In genomic region chr15:85542488-85542887, GRCh38 we compare ENCODE assay signal across 13 cellular contexts.
DNase-seq lines count a peak whose midpoint lies in the region; ATAC-seq, FAIRE-seq and TF ChIP-seq lines count a peak whose summit lies in the region.
"Had no signal": no experiment of that assay in that cellular context is flagged by ENCODE, and none has a peak within 500 bp of the region (broad histone marks: within the 10 kb centered on the region; RNA-seq: fewer than 3 reads in every experiment).

No MANE protein-coding gene starts in this region.

- no peak for ATAC-seq in activated naive CD8-positive, alpha-beta T cell treated with anti-CD3 and anti-CD28 coated beads, Interleukin-2, amount 50 U/mL, for 24 hours
- ATAC-seq in naive thymus-derived CD8-positive, alpha-beta T cell: no peak
- ATAC-seq in GM21367 (IDR thresholded peaks at IDR 0.05; ENCODE audit: unreplicated experiment) (no peak), GM19023 (IDR thresholded peaks at IDR 0.05; ENCODE audit: unreplicated experiment) (no peak), foreskin keratinocyte (no peak)
- ATAC-seq: HCT116, right lobe of liver had no signal

- no peaks in the 10 kb centered on the region for H4K20me1 ChIP-seq in BLaER1 treated with 17β-estradiol and CSF1 and Interleukin-3, amounts not matched to agents 10 nM and 100 nM

- H3K36me3 Mint-ChIP-seq in activated naive CD8-positive, alpha-beta T cell treated with anti-CD3 and anti-CD28 coated beads, Interleukin-2, amount 50 U/mL, for 24 hours (ENCODE audit: low read depth): peaks cover 14% of the 10 kb centered on the region
- peaks cover 0 to 39% (median 7%) of the 10 kb centered on the region in 3 donors for H3K36me3 Mint-ChIP-seq in naive thymus-derived CD8-positive, alpha-beta T cell

- POLR2A ChIA-PET in naive thymus-derived CD8-positive, alpha-beta T cell (lab: Charles Lee): no interaction called here

- peak overlapping the region; percentile 36 for H3K27ac Mint-ChIP-seq in activated naive CD8-positive, alpha-beta T cell treated with anti-CD3 and anti-CD28 coated beads, Interleukin-2, amount 50 U/mL, for 24 hours
- peak overlapping the region; percentile 13 to 94 (median 66) for H3K27ac Mint-ChIP-seq in naive thymus-derived CD8-positive, alpha-beta T cell

- peak overlapping the region; percentile 23 to 100 (median 93); a peak in 20 of 22 replicates for H3K27ac ChIP-seq in BLaER1 treated with 17β-estradiol and CSF1 and Interleukin-3, amounts not matched to agents 10 nM and 100 nM
- no peak overlapping the region for H3K27ac ChIP-seq in foreskin keratinocyte
- H3K27ac ChIP-seq: right lobe of liver had no signal

- no peak for TF ChIP-seq POLR2A in GM12891 (IDR thresholded peaks at IDR 0.05; ENCODE audit: low read depth, low read length)

- H3K4me3 Mint-ChIP-seq in activated naive CD8-positive, alpha-beta T cell treated with anti-CD3 and anti-CD28 coated beads, Interleukin-2, amount 50 U/mL, for 24 hours: peak overlapping the region; percentile 5
- peak overlapping the region in 5 of 10 donors; percentile 11 to 69 (median 46) for H3K4me3 Mint-ChIP-seq in naive thymus-derived CD8-positive, alpha-beta T cell

- peak overlapping the region; percentile 53 to 97 (median 88) for H3K4me2 ChIP-seq in BLaER1 treated with 17β-estradiol and CSF1 and Interleukin-3, amounts not matched to agents 10 nM and 100 nM

- intact Hi-C loops in posterior cingulate gyrus (cut with DNase I): no loop called here

- no peaks in the 10 kb centered on the region for H3K9me3 Mint-ChIP-seq in activated naive CD8-positive, alpha-beta T cell treated with anti-CD3 and anti-CD28 coated beads, Interleukin-2, amount 50 U/mL, for 24 hours
- H3K9me3 Mint-ChIP-seq in naive thymus-derived CD8-positive, alpha-beta T cell: no peaks in the 10 kb centered on the region

- H3K4me3 ChIP-seq in BLaER1 treated with 17β-estradiol and CSF1 and Interleukin-3, amounts not matched to agents 10 nM and 100 nM: peak overlapping the region in 4 of 10 experiments; percentile 65 to 73 (median 70); a peak in 5 of 20 replicates
- H3K4me3 ChIP-seq: right lobe of liver had no signal

- H3K27me3 ChIP-seq in BLaER1 treated with 17β-estradiol and CSF1 and Interleukin-3, amounts not matched to agents 10 nM and 100 nM: no peaks in the 10 kb centered on the region
- H3K27me3 ChIP-seq in foreskin keratinocyte: no peaks in the 10 kb centered on the region
- H3K27me3 ChIP-seq: right lobe of liver had no signal

- H3K9ac ChIP-seq in BLaER1 treated with 17β-estradiol and CSF1 and Interleukin-3, amounts not matched to agents 10 nM and 100 nM: peak overlapping the region in 9 of 11 experiments; percentile 62 to 97 (median 80); a peak in 12 of 22 replicates

- peaks cover 77% of the 10 kb centered on the region for H3K4me1 Mint-ChIP-seq in activated naive CD8-positive, alpha-beta T cell treated with anti-CD3 and anti-CD28 coated beads, Interleukin-2, amount 50 U/mL, for 24 hours
- peaks cover 49 to 85% (median 72%) of the 10 kb centered on the region in 4 donors for H3K4me1 Mint-ChIP-seq in naive thymus-derived CD8-positive, alpha-beta T cell

- FAIRE-seq in GM12891 (lab: Jason Lieb, UNC): peak; percentile 9
- FAIRE-seq: GM18507 had no signal

- no peak for DNase-seq in GM12891 (ENCODE audit: insufficient read length, low spot score)
- DNase-seq in activated naive CD8-positive, alpha-beta T cell treated with anti-CD3 and anti-CD28 coated beads, Interleukin-2, amount 50 U/mL, for 24 hours: no peak
- no peak for DNase-seq in naive thymus-derived CD8-positive, alpha-beta T cell
- DNase-seq in posterior cingulate gyrus: no peak
- no peak for DNase-seq in foreskin keratinocyte
- DNase-seq: activated CD4-positive, alpha-beta T cell treated with anti-CD3 and anti-CD28 coated beads, Interleukin-2, amount 50 U/mL, for 1 hour; GDM1; right lobe of liver had no signal

- H3K9me3 ChIP-seq in BLaER1 treated with 17β-estradiol and CSF1 and Interleukin-3, amounts not matched to agents 10 nM and 100 nM (replicated peaks in 1 of 11): no peaks in the 10 kb centered on the region
- H3K9me3 ChIP-seq: right lobe of liver had no signal

- peaks cover 71 to 98% (median 83%) of the 10 kb centered on the region in 10 experiments for H3K4me1 ChIP-seq in BLaER1 treated with 17β-estradiol and CSF1 and Interleukin-3, amounts not matched to agents 10 nM and 100 nM
- no peaks in the 10 kb centered on the region for H3K4me1 ChIP-seq in foreskin keratinocyte
- H3K4me1 ChIP-seq: right lobe of liver had no signal

- no peak for TF ChIP-seq CTCF in foreskin keratinocyte (conservative IDR thresholded peaks at IDR 0.05)

- H3K27me3 Mint-ChIP-seq in activated naive CD8-positive, alpha-beta T cell treated with anti-CD3 and anti-CD28 coated beads, Interleukin-2, amount 50 U/mL, for 24 hours: no peaks in the 10 kb centered on the region
- H3K27me3 Mint-ChIP-seq in naive thymus-derived CD8-positive, alpha-beta T cell: no peaks in the 10 kb centered on the region

- H3K36me3 ChIP-seq in BLaER1 treated with 17β-estradiol and CSF1 and Interleukin-3, amounts not matched to agents 10 nM and 100 nM: peaks cover 0 to 25% (median 0%) of the 10 kb centered on the region in 11 experiments; a peak in 7 of 22 replicates
- H3K36me3 ChIP-seq: right lobe of liver had no signal

TF ChIP-seq in GM12891, 5 proteins besides CTCF, POLR2A, EP300 and RAD21:
- TF ChIP-seq POLR2AphosphoS5 (IDR thresholded peaks at IDR 0.05; ENCODE audit: low read depth, low read length) (no peak), PAX5 (IDR thresholded peaks at IDR 0.05; ENCODE audit: insufficient read depth, low read length, severe bottlenecking) (no peak), POU2F2 (IDR thresholded peaks at IDR 0.05; ENCODE audit: low read depth, low read length) (no peak), SPI1 (IDR thresholded peaks at IDR 0.05; ENCODE audit: low read depth, low read length) (no peak), TAF1 (IDR thresholded peaks at IDR 0.05; ENCODE audit: low read depth, low read length) (no peak)
